Comparison of ENCODE assay signal across 8 cellular contexts in genomic region chr5:72849546-72849945, GRCh38. TPM values are rescaled to one million over a fixed set of nuclear protein-coding genes. Genes with fewer than 3 reads are reported as not detected.
DNase-seq lines count a peak whose midpoint lies in the region; ATAC-seq, FAIRE-seq and TF ChIP-seq lines count a peak whose summit lies in the region.

No MANE protein-coding gene starts in this region.

- H3K4me3 ChIP-seq in BLaER1 = peak overlapping the region; percentile 92
- peak overlapping the region in 1 of 2 donors; percentile 96 for H3K4me3 ChIP-seq in small intestine (ENCODE audit: low read depth in 1 of 2, low read length in 2 of 2)

- no peaks in the 10 kb centered on the region for H3K27me3 Mint-ChIP-seq in chondrocyte (ENCODE audit: low read depth)
- no peaks in the 10 kb centered on the region for H3K27me3 Mint-ChIP-seq in nephron (ENCODE audit: low read depth)

- FAIRE-seq in small intestine (lab: Jason Lieb, UNC) = no peak

- peak overlapping the region; percentile 85 for H3K4me2 ChIP-seq in BLaER1

- DNase-seq in KBM-7 (peak; percentile 20), chondrocyte (ENCODE audit: low spot score) (no peak), GDM1 (lab: John Stamatoyannopoulos, UW) (no peak), small intestine (no peak), NCI-H524 treated with DMSO at 0.1 percent for 48 hours (lab: John Stamatoyannopoulos, UW) (no peak)

- peaks cover 98% of the 10 kb centered on the region for H4K20me1 ChIP-seq in BLaER1

- H3K9me3 Mint-ChIP-seq in chondrocyte (ENCODE audit: low read depth) (no peaks in the 10 kb centered on the region), nephron (no peaks in the 10 kb centered on the region)

- peaks cover 25% of the 10 kb centered on the region for H3K36me3 ChIP-seq in BLaER1
- H3K36me3 ChIP-seq in small intestine (ENCODE audit: control insufficient read depth in 2 of 2, insufficient read depth in 2 of 2, low read length in 2 of 2) = no peaks in the 10 kb centered on the region

- H3K9me3 ChIP-seq in BLaER1 (no peaks in the 10 kb centered on the region), small intestine (ENCODE audit: control insufficient read depth, low read depth) (no peaks in the 10 kb centered on the region)

- TF ChIP-seq CTCF in chondrocyte (IDR thresholded peaks at IDR 0.05) = no peak
- TF ChIP-seq CTCF in nephron (IDR thresholded peaks at IDR 0.05; ENCODE audit: unreplicated experiment in 3 of 3) = no peak

- H3K27ac Mint-ChIP-seq in chondrocyte (ENCODE audit: unreplicated experiment) = peak overlapping the region; percentile 96
- H3K27ac Mint-ChIP-seq in nephron = peak overlapping the region; percentile 67 to 96 (median 67)

- peak overlapping the region; percentile 94 for H3K9ac ChIP-seq in BLaER1

- H3K27me3 ChIP-seq in BLaER1 (no peaks in the 10 kb centered on the region), small intestine (ENCODE audit: control insufficient read depth in 2 of 2, insufficient read depth in 2 of 2, low read length in 2 of 2) (no peaks in the 10 kb centered on the region)

- H3K4me1 ChIP-seq in BLaER1 (peaks cover 36% of the 10 kb centered on the region), small intestine (ENCODE audit: control insufficient read depth in 2 of 2, insufficient read depth in 1 of 2, low read depth in 1 of 2, low read length in 1 of 2) (peaks cover 3 to 9% of the 10 kb centered on the region in 2 donors)

- H3K27ac ChIP-seq in BLaER1 (peak overlapping the region; percentile 92; the same call in 1 of the 2 replicates), small intestine (ENCODE audit: low read depth in 1 of 2, low read length in 1 of 2) (no peak overlapping the region)

- H3K4me1 Mint-ChIP-seq in chondrocyte (ENCODE audit: low read depth) = peaks cover 61% of the 10 kb centered on the region
- peaks cover 68% of the 10 kb centered on the region for H3K4me1 Mint-ChIP-seq in nephron

- 9 to 14% (median 14%) methylated on average over 4 of the region's 4 CpGs for WGBS in small intestine, 3 donors

- peak overlapping the region; percentile 91 for H3K4me3 Mint-ChIP-seq in chondrocyte (ENCODE audit: unreplicated experiment)
- peak overlapping the region; percentile 93 to 98 (median 94) for H3K4me3 Mint-ChIP-seq in nephron

- H3K36me3 Mint-ChIP-seq in chondrocyte (ENCODE audit: low read depth) (peaks cover 12% of the 10 kb centered on the region), nephron (ENCODE audit: low read depth) (peaks cover 29% of the 10 kb centered on the region)

- in situ Hi-C loops in KBM-7 (cut with MboI; ENCODE audit: low pct_unique_long_range_greater_than_20kb, low sequenced_read_pairs) = no loop called here

- no peak for ATAC-seq in HG02798 (IDR thresholded peaks at IDR 0.05; ENCODE audit: poor library complexity, unreplicated experiment)

RNA-seq across cellular contexts. Expression of gene TNPO1, which starts 33.1 kb away (rescaled TPM):
- total RNA-seq in chondrocyte = 123 to 132 TPM (median 132 TPM) in 3 replicates
- polyA plus RNA-seq in small intestine = 10 to 100 TPM; 23.7 to 28.2 (median 27.0) TPM
